Comparison of ENCODE assay signal across 8 cellular contexts in genomic region chr3:192130534-192131132, GRCh38.
DNase-seq lines count a peak whose midpoint lies in the region; ATAC-seq and TF ChIP-seq lines count a peak whose summit lies in the region.

No MANE protein-coding gene starts in this region.

- TF ChIP-seq POLR2A in right lobe of liver (IDR thresholded peaks at IDR 0.05): no peak

- H3K27me3 ChIP-seq in NT2/D1 (ENCODE audit: insufficient read depth, insufficient read length) (no peaks in the 10 kb centered on the region), colonic mucosa (no peaks in the 10 kb centered on the region), right lobe of liver (no peaks in the 10 kb centered on the region)

- no peaks in the 10 kb centered on the region for H3K36me3 ChIP-seq in NT2/D1 (ENCODE audit: insufficient read depth, insufficient read length, low read length)
- H3K36me3 ChIP-seq in colonic mucosa: no peaks in the 10 kb centered on the region
- H3K36me3 ChIP-seq in right lobe of liver: no peaks in the 10 kb centered on the region

- TF ChIP-seq CTCF in colonic mucosa (IDR thresholded peaks at IDR 0.05) (peak; percentile 40), right lobe of liver (IDR thresholded peaks at IDR 0.05) (peak; percentile 76 to 84 (median 80))

- H3K4me1 ChIP-seq in NT2/D1 (ENCODE audit: insufficient read depth, insufficient read length): no peaks in the 10 kb centered on the region
- H3K4me1 ChIP-seq in colonic mucosa: no peaks in the 10 kb centered on the region
- no peaks in the 10 kb centered on the region for H3K4me1 ChIP-seq in right lobe of liver

- DNase-seq in NCI-H2081 (lab: John Stamatoyannopoulos, UW): peak; percentile 66 to 78
- no peak for DNase-seq in NCI-H2081 treated with DMSO at 0.1 percent for 48 hours (lab: John Stamatoyannopoulos, UW)
- peak; percentile 36 for DNase-seq in NT2/D1 (ENCODE audit: low read depth, low spot score)
- DNase-seq in colonic mucosa: peak; percentile 36
- peak in 2 of 3 donors; percentile 51 to 59 for DNase-seq in right lobe of liver
- DNase-seq in mesenteric fat pad (ENCODE audit: low spot score): no peak

- H3K4me3 ChIP-seq in NT2/D1 (ENCODE audit: insufficient read length, low read depth) (no peak overlapping the region), colonic mucosa (no peak overlapping the region), right lobe of liver (no peak overlapping the region)

- ATAC-seq in GM19438 (IDR thresholded peaks at IDR 0.05; ENCODE audit: low read depth, unreplicated experiment): peak; percentile 70
- ATAC-seq in HG03378 (IDR thresholded peaks at IDR 0.05; ENCODE audit: unreplicated experiment): peak; percentile 70
- peak; percentile 92 to 98 (median 96) for ATAC-seq in right lobe of liver

- H3K9ac ChIP-seq in NT2/D1 (ENCODE audit: insufficient read length, low read depth) (no peak overlapping the region), colonic mucosa (ENCODE audit: low read depth in 2 of 2, low read length in 2 of 2) (no peak overlapping the region)

- H3K9me3 ChIP-seq in NT2/D1 (ENCODE audit: insufficient read depth, low read length): no peaks in the 10 kb centered on the region
- H3K9me3 ChIP-seq in colonic mucosa: no peaks in the 10 kb centered on the region
- H3K9me3 ChIP-seq in right lobe of liver: no peaks in the 10 kb centered on the region

- intact Hi-C loops in colonic mucosa (cut with DNase I): loop anchor here (5.0 kb wide), 1 partner anchor 312 kb away; no protein-coding TSS in a partner anchor
- intact Hi-C loops in right lobe of liver (cut with DNase I): no loop called here

- H3K27ac ChIP-seq in colonic mucosa (no peak overlapping the region), right lobe of liver (no peak overlapping the region)

- 9% methylated on average over 4 of the region's 4 CpGs for WGBS in right lobe of liver (ENCODE audit: insufficient coverage, low coverage, low lambda C conversion rate, missing lambda C conversion rate)

Comparison
In these comparisons a context has a peak if more than half of its experiments do, and no peak if none do; other contexts are left out.
1. DNase-seq: peak in NCI-H2081 (2 of 2), NT2/D1 (single experiment), colonic mucosa (single experiment) and right lobe of liver (2 of 3); none in NCI-H2081 treated with DMSO at 0.1 percent for 48 hours (single experiment) and mesenteric fat pad (single experiment).
2. Peak in every context shown above with its lines, with median percentiles within 50 percentile points of each other: ATAC-seq.